12 cellular contexts compared by ENCODE assay signal in the genomic region with DNA sequence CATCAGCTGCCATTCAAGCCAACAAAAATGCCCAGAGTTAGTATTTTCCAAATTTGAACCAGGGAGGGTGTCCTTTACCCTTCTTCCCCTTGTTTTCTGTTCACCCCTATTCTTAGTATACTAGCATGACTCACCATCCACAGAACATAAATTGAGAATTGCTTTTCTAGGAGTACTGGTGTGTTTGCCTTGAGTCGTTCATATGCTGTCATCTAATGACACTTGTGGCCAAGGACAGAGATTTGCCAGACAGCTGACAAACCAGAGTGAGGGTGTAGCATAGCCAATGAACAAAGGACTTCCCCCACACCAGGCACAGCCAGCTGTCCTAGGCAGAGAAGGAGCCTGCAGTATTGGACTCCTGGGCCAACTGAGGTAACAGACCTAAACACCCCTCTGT.
DNase-seq lines count a peak whose midpoint lies in the region; ATAC-seq, FAIRE-seq and TF ChIP-seq lines count a peak whose summit lies in the region.
"Had no signal": no experiment of that assay in that cellular context is flagged by ENCODE, and none has a peak within 500 bp of the region (broad histone marks: within the 10 kb centered on the region; RNA-seq: fewer than 3 reads in every experiment).

No MANE protein-coding gene starts in this region.

- no peak overlapping the region for H3K4me3 ChIP-seq in adrenal gland
- H3K4me3 ChIP-seq in thoracic aorta: peak overlapping the region; percentile 34
- no peak overlapping the region for H3K4me3 ChIP-seq in HAP-1
- H3K4me3 ChIP-seq: right lobe of liver had no signal

- H3K27me3 ChIP-seq in adrenal gland (no peaks in the 10 kb centered on the region), thoracic aorta (replicated peaks; ENCODE audit: insufficient read depth) (no peaks in the 10 kb centered on the region), HAP-1 (ENCODE audit: low read depth) (no peaks in the 10 kb centered on the region)
- H3K27me3 ChIP-seq: right lobe of liver had no signal

- peak in 2 of 3 experiments; percentile 25 to 47 for DNase-seq in NCI-H1417 (lab: John Stamatoyannopoulos, UW)
- DNase-seq in NCI-H1417 treated with DMSO at 0.1 percent for 48 hours (lab: John Stamatoyannopoulos, UW): no peak
- peak in 6 of 7 donors; percentile 16 to 65 (median 28) for DNase-seq in adrenal gland
- DNase-seq in thoracic aorta (ENCODE audit: low spot score): peak; percentile 13
- DNase-seq in COLO829 (ENCODE audit: low spot score): no peak
- DNase-seq in stimulated activated CD4-positive, alpha-beta T cell treated with anti-CD3 and anti-CD28 coated beads, Interleukin-2, amount 100 ng/mL, for 24 hours: no peak
- no peak for DNase-seq in HAP-1 (ENCODE audit: low spot score in 2 of 2)
- DNase-seq: activated CD4-positive, CD25-positive, alpha-beta regulatory T cell; right lobe of liver; stimulated activated naive CD4-positive, alpha-beta T cell had no signal

- FAIRE-seq in islet of Langerhans (lab: Jason Lieb, UNC): peak; percentile 33

- TF ChIP-seq CTCF in adrenal gland (IDR thresholded peaks at IDR 0.05) (no peak), thoracic aorta (IDR thresholded peaks at IDR 0.05) (no peak)

- 5 to 14% (median 8%) methylated on average over 1 of the region's 1 CpG for WGBS in adrenal gland, 4 donors

- peaks cover 13 to 28% of the 10 kb centered on the region in 2 donors for H3K4me1 ChIP-seq in adrenal gland (replicated peaks in 1 of 2)
- peaks cover 36 to 58% of the 10 kb centered on the region in 2 donors for H3K4me1 ChIP-seq in thoracic aorta (ENCODE audit: control insufficient read depth in 1 of 2, low read depth in 2 of 2)
- H3K4me1 ChIP-seq in HAP-1: no peaks in the 10 kb centered on the region
- H3K4me1 ChIP-seq: right lobe of liver had no signal

- ATAC-seq in thoracic aorta (ENCODE audit: insufficient number of reproducible peaks, low FRiP score, low read depth): peak; percentile 94
- ATAC-seq: right lobe of liver had no signal

- H3K36me3 ChIP-seq in adrenal gland (replicated peaks in 1 of 2): no peaks in the 10 kb centered on the region
- no peaks in the 10 kb centered on the region for H3K36me3 ChIP-seq in thoracic aorta
- no peaks in the 10 kb centered on the region for H3K36me3 ChIP-seq in HAP-1 (replicated peaks)
- H3K36me3 ChIP-seq: right lobe of liver had no signal

- in situ Hi-C loops in HAP-1 (cut with MboI; ENCODE audit: low sequenced_read_pairs): no loop called here

- no peaks in the 10 kb centered on the region for H3K9me3 ChIP-seq in adrenal gland (replicated peaks in 1 of 3)
- H3K9me3 ChIP-seq in thoracic aorta: no peaks in the 10 kb centered on the region
- H3K9me3 ChIP-seq in HAP-1: no peaks in the 10 kb centered on the region
- H3K9me3 ChIP-seq: right lobe of liver had no signal

- TF ChIP-seq POLR2A in adrenal gland (IDR thresholded peaks at IDR 0.05): no peak

- intact Hi-C loops in adrenal gland (cut with DNase I): no loop called here

- H3K27ac ChIP-seq in adrenal gland: peak overlapping the region in 3 of 5 donors; percentile 20 to 56 (median 34)
- H3K27ac ChIP-seq in thoracic aorta: peak overlapping the region; percentile 73 to 86
- H3K27ac ChIP-seq: 22Rv1, right lobe of liver had no signal

Comparison
In these comparisons a context has a peak if more than half of its experiments do, and no peak if none do; other contexts are left out.
1. DNase-seq: peak in NCI-H1417 (2 of 3), adrenal gland (6 of 7) and thoracic aorta (single experiment); none in NCI-H1417 treated with DMSO at 0.1 percent for 48 hours (single experiment), COLO829 (single experiment), stimulated activated CD4-positive, alpha-beta T cell treated with anti-CD3 and anti-CD28 coated beads, Interleukin-2, amount 100 ng/mL, for 24 hours (0 of 2) and HAP-1 (0 of 2).